ENCODE assay signal across 8 cellular contexts in the genomic region with DNA sequence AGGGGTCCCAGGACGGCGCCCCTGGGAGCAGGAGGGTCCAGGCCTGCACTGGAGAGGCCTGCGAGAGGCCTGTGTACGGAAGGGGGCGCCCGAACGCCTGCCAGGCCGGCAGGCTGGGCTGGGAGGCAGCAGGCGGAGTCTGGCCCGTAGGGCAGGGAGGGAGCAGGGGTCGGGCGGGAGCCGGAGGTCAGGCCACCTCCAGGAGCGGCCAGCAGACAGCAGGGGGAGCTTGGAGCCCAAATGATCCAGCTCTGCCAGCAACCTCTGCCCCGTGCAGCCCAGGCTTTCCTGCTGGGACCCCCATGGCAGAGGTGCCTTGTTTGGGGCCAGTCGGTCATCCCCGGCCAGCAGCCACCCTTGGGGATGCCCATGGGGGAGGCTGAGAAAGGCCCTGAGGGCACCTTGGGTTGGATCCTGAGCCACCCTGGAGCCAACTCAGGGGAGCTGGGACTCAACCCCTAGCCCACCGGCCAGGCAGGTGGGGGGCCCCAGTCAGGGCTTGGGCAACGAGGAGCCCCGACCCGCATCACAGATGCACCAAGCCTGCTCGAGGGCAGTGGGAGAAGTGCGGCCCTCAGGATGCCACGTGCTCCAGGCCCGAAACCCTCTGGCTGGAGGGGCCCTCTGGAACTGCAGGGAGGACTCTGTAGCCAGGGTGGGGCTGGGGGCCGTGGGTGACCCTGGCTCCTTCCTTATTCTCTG. TPM values are rescaled to one million over a fixed set of nuclear protein-coding genes. Genes with fewer than 3 reads are reported as not detected.
A peak's percentile ranks its signal among the peaks of the same experiment; 100 is the strongest.
DNase-seq lines count a peak whose midpoint lies in the region; TF ChIP-seq lines count a peak whose summit lies in the region.

No MANE protein-coding gene starts in this region.

- intact Hi-C loops in ascending aorta (cut with DNase I) = loop anchor here (10.0 kb wide), 1 partner anchor 250 kb away; a partner anchor contains a TSS

- H3K36me3 ChIP-seq in ascending aorta (no peaks in the 10 kb centered on the region), liver (ENCODE audit: control insufficient read depth in 4 of 4, insufficient read depth in 3 of 4, low read depth in 1 of 4, low read length in 3 of 4) (no peaks in the 10 kb centered on the region)

- TF ChIP-seq CTCF in HFF-Myc (IDR thresholded peaks at IDR 0.05; ENCODE audit: low read depth, low read length, missing control alignments) (peak; percentile 27), ascending aorta (IDR thresholded peaks at IDR 0.05) (peak; percentile 17 to 47 (median 40)), liver (IDR thresholded peaks at IDR 0.05; ENCODE audit: low read depth, low read length, missing input control) (peak; percentile 48)

- no peak overlapping the region for H3K9ac ChIP-seq in liver (ENCODE audit: low read depth in 1 of 2, low read length in 2 of 2)

- peak; percentile 67 to 78 for TF ChIP-seq RAD21 in liver (IDR thresholded peaks at IDR 0.05)

- H3K27ac ChIP-seq in ascending aorta (peak overlapping the region; percentile 94 to 96), liver (ENCODE audit: low read depth in 1 of 2, low read length in 2 of 2) (no peak overlapping the region)

- H3K9me3 ChIP-seq in ascending aorta = no peaks in the 10 kb centered on the region
- no peaks in the 10 kb centered on the region for H3K9me3 ChIP-seq in liver (ENCODE audit: control insufficient read depth in 4 of 4, low read length in 3 of 4)

- 48% methylated on average over 26 of the region's 26 CpGs for WGBS in liver

- H3K4me3 ChIP-seq in HFF-Myc (replicated peaks; ENCODE audit: low read depth, low read length) (no peak overlapping the region), ascending aorta (no peak overlapping the region), liver (ENCODE audit: low read depth in 1 of 3, low read length in 3 of 3) (no peak overlapping the region)

- DNase-seq in AG08396 (ENCODE audit: low spot score) (peak; percentile 54), HFF-Myc (ENCODE audit: extremely low read depth, low read depth) (no peak), ascending aorta (ENCODE audit: low spot score in 2 of 2) (peak in 1 of 2 donors; percentile 63), hepatic stellate cell (ENCODE audit: low spot score) (no peak), NCI-H510A (lab: John Stamatoyannopoulos, UW) (no peak)
- no peak for DNase-seq in activated naive CD4-positive, alpha-beta T cell treated with Interleukin-2 at 50 U/mL for 16 hours
- DNase-seq in stimulated activated CD4-positive, alpha-beta T cell treated with anti-CD3 and anti-CD28 coated beads, Interleukin-1b, Interleukin-23, amount 100 ng/mL, for 48 hours = no peak

- H3K27me3 ChIP-seq in ascending aorta (no peaks in the 10 kb centered on the region), liver (ENCODE audit: control insufficient read depth in 4 of 4, insufficient read depth in 4 of 4, low read length in 3 of 4) (no peaks in the 10 kb centered on the region)

- peaks cover 48 to 77% of the 10 kb centered on the region in 2 donors for H3K4me1 ChIP-seq in ascending aorta
- peaks cover 0 to 23% (median 7%) of the 10 kb centered on the region in 4 donors for H3K4me1 ChIP-seq in liver (ENCODE audit: control insufficient read depth in 4 of 4, insufficient read depth in 4 of 4, low read length in 3 of 4)

TF ChIP-seq in liver, 16 proteins besides CTCF, POLR2A, EP300 and RAD21:
- peak; percentile 15 for TF ChIP-seq SP1 (IDR thresholded peaks at IDR 0.05)
- no peak for TF ChIP-seq JUND (IDR thresholded peaks at IDR 0.05)
- peak; percentile 20 to 53 for TF ChIP-seq RXRA (IDR thresholded peaks at IDR 0.05)
- peak; percentile 81 for TF ChIP-seq NR2F2 (IDR thresholded peaks at IDR 0.05)
- peak; percentile 38 to 83 for TF ChIP-seq HNF4A (conservative IDR thresholded peaks at IDR 0.05)
- no peak for TF ChIP-seq YY1 (IDR thresholded peaks at IDR 0.05)

RNA-seq across cellular contexts. Expression of a gene that starts 9.6 kb away (rescaled TPM):
- not detected for total RNA-seq in ascending aorta
- under 1 TPM; 0.17 to 0.28 TPM for total RNA-seq in liver
- under 1 TPM; 0.43 to 0.99 TPM for polyA plus RNA-seq in liver

RNA-seq across cellular contexts. Expression of a gene that starts 13.6 kb away (rescaled TPM):
- total RNA-seq in ascending aorta = not detected
- under 1 TPM in 1 of 2 donors, not detected in 1; 0.28 TPM for total RNA-seq in liver
- polyA plus RNA-seq in liver = under 1 TPM in 1 of 2 donors, not detected in 1; 0.22 TPM

RNA-seq across cellular contexts. Expression of a gene that starts 27.7 kb away (rescaled TPM):
- 41.9 TPM for total RNA-seq in ascending aorta
- total RNA-seq in liver = 1 to 10 TPM; 5.0 to 7.7 TPM
- polyA plus RNA-seq in liver = 1 to 10 TPM; 5.2 to 6.3 TPM

Comparison
In these comparisons a context has a peak if more than half of its experiments do, and no peak if none do; other contexts are left out.
1. H3K27ac ChIP-seq: peak in ascending aorta (2 of 2); none in liver (0 of 2).
2. Peak in every context shown above with its lines, with median percentiles within 50 percentile points of each other: CTCF ChIP-seq.